12 cellular contexts compared by ENCODE assay signal in genomic region chr7:69656890-69657289, GRCh38. TPM values are rescaled to one million over a fixed set of nuclear protein-coding genes. Genes with fewer than 3 reads are reported as not detected.
A peak's percentile ranks its signal among the peaks of the same experiment; 100 is the strongest.
DNase-seq lines count a peak whose midpoint lies in the region; ATAC-seq and TF ChIP-seq lines count a peak whose summit lies in the region.
"Had no signal": no experiment of that assay in that cellular context is flagged by ENCODE, and none has a peak within 500 bp of the region (broad histone marks: within the 10 kb centered on the region; RNA-seq: fewer than 3 reads in every experiment).

No MANE protein-coding gene starts in this region.

- no peak for ATAC-seq in GM19397 (IDR thresholded peaks at IDR 0.05; ENCODE audit: unreplicated experiment)
- ATAC-seq in HG03439 (IDR thresholded peaks at IDR 0.05; ENCODE audit: unreplicated experiment) = no peak

- peak; percentile 11 to 35 for DNase-seq in SHP77 (lab: John Stamatoyannopoulos, UW)
- no peak for DNase-seq in SHP77 treated with DMSO at 0.1 percent for 48 hours (lab: John Stamatoyannopoulos, UW)
- DNase-seq in cerebellar cortex (ENCODE audit: low spot score) = peak; percentile 36
- DNase-seq in islet precursor cell = peak; percentile 83
- peak; percentile 31 to 48 for DNase-seq in tibial nerve (ENCODE audit: low spot score in 2 of 2)
- DNase-seq in COLO829 (ENCODE audit: low spot score) = no peak
- DNase-seq: activated B cell treated with CpG ODN at 0.5 μM for 24 hours, NCI-H2081 treated with DMSO at 0.1 percent for 48 hours, RPMI8226 had no signal

- TF ChIP-seq CTCF in tibial nerve (IDR thresholded peaks at IDR 0.05) = no peak

- no peaks in the 10 kb centered on the region for H3K9me3 ChIP-seq in tibial nerve
- H3K9me3 ChIP-seq: thoracic aorta had no signal

- H3K4me3 ChIP-seq in tibial nerve = no peak overlapping the region
- H3K4me3 ChIP-seq: thoracic aorta had no signal

- TF ChIP-seq EP300 in tibial nerve (IDR thresholded peaks at IDR 0.05) = peak in 1 of 2 donors; percentile 30

- peak overlapping the region in 2 of 4 donors; percentile 5 to 9 for H3K27ac ChIP-seq in tibial nerve
- H3K27ac ChIP-seq: thoracic aorta had no signal

- 12 to 23% methylated on average over 5 of the region's 5 CpGs for WGBS in tibial nerve, 2 donors

- H3K4me1 ChIP-seq in tibial nerve = peaks cover 0 to 32% (median 8%) of the 10 kb centered on the region in 4 donors

- no peaks in the 10 kb centered on the region for H3K27me3 ChIP-seq in tibial nerve

- no peak for TF ChIP-seq POLR2A in tibial nerve (IDR thresholded peaks at IDR 0.05)

- H3K36me3 ChIP-seq in tibial nerve = no peaks in the 10 kb centered on the region
- H3K36me3 ChIP-seq: thoracic aorta had no signal

RNA-seq across cellular contexts. Expression of gene AUTS2, which starts 58.6 kb away (rescaled TPM):
- 10 to 100 TPM; 56.6 to 87.9 (median 71.6) TPM for total RNA-seq in tibial nerve

Comparison
In these comparisons a context has a peak if more than half of its experiments do, and no peak if none do; other contexts are left out.
1. DNase-seq: peak in SHP77 (2 of 2), cerebellar cortex (single experiment), islet precursor cell (single experiment) and tibial nerve (2 of 2); none in SHP77 treated with DMSO at 0.1 percent for 48 hours (single experiment) and COLO829 (single experiment).